27 cellular contexts compared by ENCODE assay signal in the genomic region with DNA sequence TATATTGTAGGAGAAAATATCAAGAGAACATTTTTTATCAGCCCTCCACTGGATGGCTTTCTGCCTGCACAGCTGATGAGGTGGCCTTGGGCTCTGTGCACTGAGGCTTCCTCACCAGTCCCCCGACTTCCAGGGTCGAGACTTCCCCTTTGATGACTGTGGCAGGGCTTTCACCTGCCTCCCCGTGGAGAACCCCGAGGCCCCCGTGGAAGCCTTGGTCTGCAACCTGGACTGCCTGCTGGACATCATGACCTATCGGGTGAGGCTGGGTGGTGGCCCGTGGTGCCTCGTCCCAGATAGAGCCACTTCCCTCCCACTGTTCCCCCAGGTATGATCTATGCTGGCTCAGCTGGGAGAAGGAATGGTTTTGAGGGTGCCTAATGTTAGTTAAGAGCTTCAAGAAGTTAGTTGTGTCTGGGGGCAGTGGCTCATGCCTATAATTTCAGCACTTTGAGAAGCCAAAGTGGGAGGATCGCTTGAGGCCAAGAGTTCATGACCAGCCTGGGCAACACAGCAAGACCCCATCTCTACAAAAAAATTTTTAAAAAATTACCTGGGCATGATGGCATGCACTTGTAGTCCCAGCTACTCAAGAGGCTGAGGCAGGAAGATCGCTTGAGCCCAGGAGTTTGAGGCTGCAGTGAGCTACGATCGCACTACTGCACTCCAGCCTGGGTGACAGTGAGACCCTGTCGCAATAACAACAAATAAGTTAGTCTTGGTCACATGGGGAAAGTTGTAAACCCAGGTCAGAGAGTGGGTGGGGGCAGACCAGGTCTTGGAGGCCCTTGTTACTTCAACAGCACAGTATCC.
"Had no signal": no experiment of that assay in that cellular context is flagged by ENCODE, and none has a peak within 500 bp of the region (broad histone marks: within the 10 kb centered on the region; RNA-seq: fewer than 3 reads in every experiment).

No MANE protein-coding gene starts in this region.

- H3K27ac ChIP-seq: breast epithelium, KMS-11 had no signal

- H3K4me1 Mint-ChIP-seq: activated B cell treated with CpG ODN at 0.5 μM for 24 hours; activated CD4-positive, alpha-beta T cell treated with anti-CD3 and anti-CD28 coated beads, Interleukin-2, amount 10 ng/mL, durations not matched to agents 24 days and 14 days; activated naive CD4-positive, alpha-beta T cell treated with anti-CD3 and anti-CD28 coated beads, Interleukin-2, amount 50 U/mL, for 24 hours had no signal

- H3K27me3 Mint-ChIP-seq: activated B cell treated with CpG ODN at 0.5 μM for 24 hours; activated CD4-positive, alpha-beta T cell treated with anti-CD3 and anti-CD28 coated beads, Interleukin-2, amount 10 ng/mL, durations not matched to agents 24 days and 14 days; activated CD8-positive, alpha-beta memory T cell treated with anti-CD3 and anti-CD28 coated beads, Interleukin-2, amount 10 ng/mL, durations not matched to agents 7 days and 5 days; activated naive CD4-positive, alpha-beta T cell treated with anti-CD3 and anti-CD28 coated beads, Interleukin-2, amount 50 U/mL, for 24 hours; activated T-cell treated with anti-CD3 and anti-CD28 coated beads, Interleukin-2, amount 50 U/mL, for 24 hours; T-cell had no signal

- ATAC-seq: activated CD8-positive, alpha-beta memory T cell treated with anti-CD3 and anti-CD28 coated beads, Interleukin-2, amount 10 ng/mL, durations not matched to agents 7 days and 5 days; T-cell had no signal

- H3K27ac Mint-ChIP-seq: activated B cell treated with CpG ODN at 0.5 μM for 24 hours; activated CD4-positive, alpha-beta T cell treated with anti-CD3 and anti-CD28 coated beads, Interleukin-2, amount 10 ng/mL, durations not matched to agents 24 days and 14 days; activated CD8-positive, alpha-beta memory T cell treated with anti-CD3 and anti-CD28 coated beads, Interleukin-2, amount 10 ng/mL, durations not matched to agents 7 days and 5 days; activated naive CD4-positive, alpha-beta T cell treated with anti-CD3 and anti-CD28 coated beads, Interleukin-2, amount 50 U/mL, for 24 hours; activated T-cell treated with anti-CD3 and anti-CD28 coated beads, Interleukin-2, amount 50 U/mL, for 24 hours; activated T-helper 1 cell treated with anti-CD3 and anti-CD28 coated beads, Interleukin-12 subunit alpha, Interleukin-12 subunit beta, Interleukin-2, Interleukin-4 antibody, amounts not matched to agents 30 ng/mL and 10 ng/mL and 1 ng/mL, durations not matched to agents 14 hours and 24 hours and 36 hours; T-cell had no signal

- H3K36me3 Mint-ChIP-seq: activated CD8-positive, alpha-beta memory T cell treated with anti-CD3 and anti-CD28 coated beads, Interleukin-2, amount 10 ng/mL, durations not matched to agents 7 days and 5 days; activated naive CD4-positive, alpha-beta T cell treated with anti-CD3 and anti-CD28 coated beads, Interleukin-2, amount 50 U/mL, for 24 hours had no signal

- H3K4me3 ChIP-seq: breast epithelium had no signal

- H3K9me3 ChIP-seq: breast epithelium had no signal

- H3K9ac ChIP-seq: KMS-11 had no signal

- H3K9me3 Mint-ChIP-seq: activated B cell treated with CpG ODN at 0.5 μM for 24 hours; activated CD4-positive, alpha-beta T cell treated with anti-CD3 and anti-CD28 coated beads, Interleukin-2, amount 10 ng/mL, durations not matched to agents 24 days and 14 days; activated naive CD4-positive, alpha-beta T cell treated with anti-CD3 and anti-CD28 coated beads, Interleukin-2, amount 50 U/mL, for 24 hours; activated T-cell treated with anti-CD3 and anti-CD28 coated beads, Interleukin-2, amount 50 U/mL, for 24 hours; activated T-helper 1 cell treated with anti-CD3 and anti-CD28 coated beads, Interleukin-12 subunit alpha, Interleukin-12 subunit beta, Interleukin-2, Interleukin-4 antibody, amounts not matched to agents 30 ng/mL and 10 ng/mL and 1 ng/mL, durations not matched to agents 14 hours and 24 hours and 36 hours; T-cell had no signal

- H3K36me3 ChIP-seq: breast epithelium had no signal

- H3K4me1 ChIP-seq: breast epithelium had no signal

- H3K4me2 ChIP-seq: KMS-11 had no signal

- DNase-seq: activated B cell treated with CpG ODN at 0.5 μM for 24 hours; activated CD4-positive, alpha-beta T cell treated with anti-CD3 and anti-CD28 coated beads for 1 hour; activated CD4-positive, alpha-beta T cell treated with anti-CD3 and anti-CD28 coated beads, Interleukin-2, amount 10 ng/mL, durations not matched to agents 24 days and 14 days; activated CD4-positive, alpha-beta T cell treated with anti-CD3 and anti-CD28 coated beads, Interleukin-2, amount 50 U/mL, for 48 hours; activated CD8-positive, alpha-beta memory T cell treated with anti-CD3 and anti-CD28 coated beads, Interleukin-2, amount 10 ng/mL, durations not matched to agents 7 days and 5 days; activated effector memory CD4-positive, alpha-beta T cell treated with Interleukin-2 at 50 U/mL for 16 hours; activated naive CD4-positive, alpha-beta T cell; activated T-cell treated with anti-CD3 and anti-CD28 coated beads, Interleukin-2, amount 50 U/mL, for 24 hours; aorta; caudate nucleus; NCI-H1048; NCI-H146; NCI-H187 treated with DMSO at 0.1 percent for 48 hours; NCI-H2081 treated with DMSO at 0.1 percent for 48 hours; NCI-H2171; NCI-H2227 treated with DMSO at 0.1 percent for 48 hours; NCI-H526; NCI-H774; OCI-M1; SIG-M5; T-cell; T-helper 2 cell; T1000 had no signal

- H3K27me3 ChIP-seq: breast epithelium had no signal

- H3K4me3 Mint-ChIP-seq: activated B cell treated with CpG ODN at 0.5 μM for 24 hours; activated CD4-positive, alpha-beta T cell treated with anti-CD3 and anti-CD28 coated beads, Interleukin-2, amount 10 ng/mL, durations not matched to agents 24 days and 14 days; activated CD8-positive, alpha-beta memory T cell treated with anti-CD3 and anti-CD28 coated beads, Interleukin-2, amount 10 ng/mL, durations not matched to agents 7 days and 5 days; activated naive CD4-positive, alpha-beta T cell treated with anti-CD3 and anti-CD28 coated beads, Interleukin-2, amount 50 U/mL, for 24 hours; activated T-cell treated with anti-CD3 and anti-CD28 coated beads, Interleukin-2, amount 50 U/mL, for 24 hours; activated T-helper 1 cell treated with anti-CD3 and anti-CD28 coated beads, Interleukin-12 subunit alpha, Interleukin-12 subunit beta, Interleukin-2, Interleukin-4 antibody, amounts not matched to agents 30 ng/mL and 10 ng/mL and 1 ng/mL, durations not matched to agents 14 hours and 24 hours and 36 hours; T-cell had no signal
